In the genomic region with DNA sequence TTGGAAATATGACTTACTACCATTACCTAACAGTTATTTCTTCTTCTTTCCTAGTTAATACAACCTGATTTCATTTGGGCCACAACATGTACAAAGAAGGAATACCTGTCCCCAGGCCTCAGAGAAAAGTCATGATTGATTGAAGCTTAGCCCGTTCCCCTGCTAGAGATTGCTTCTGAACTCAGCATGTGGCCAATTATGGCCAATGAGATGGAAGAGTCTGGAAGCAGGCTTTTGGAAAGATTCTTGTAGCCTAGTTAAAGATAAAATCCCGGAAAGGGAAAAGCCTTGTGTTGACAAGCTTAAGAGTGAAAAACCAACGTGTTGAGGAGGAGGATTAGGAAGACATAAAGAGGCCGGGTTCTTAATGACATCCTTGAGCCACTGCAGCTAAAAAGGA, we compare ENCODE assay signal across 1 cellular context.
TF ChIP-seq lines count a peak whose summit lies in the region.

No MANE protein-coding gene starts in this region.

TF ChIP-seq in GM23338, 12 proteins besides CTCF, POLR2A, EP300 and RAD21 (continued from another document):
- TF ChIP-seq CREB1 (CRISPR knock-in tag; IDR thresholded peaks at IDR 0.05; ENCODE audit: low read depth) = no peak
- TF ChIP-seq EZH2 (IDR thresholded peaks at IDR 0.05; ENCODE audit: low read depth, unreplicated experiment) = no peak
- TF ChIP-seq, protein P1, sequence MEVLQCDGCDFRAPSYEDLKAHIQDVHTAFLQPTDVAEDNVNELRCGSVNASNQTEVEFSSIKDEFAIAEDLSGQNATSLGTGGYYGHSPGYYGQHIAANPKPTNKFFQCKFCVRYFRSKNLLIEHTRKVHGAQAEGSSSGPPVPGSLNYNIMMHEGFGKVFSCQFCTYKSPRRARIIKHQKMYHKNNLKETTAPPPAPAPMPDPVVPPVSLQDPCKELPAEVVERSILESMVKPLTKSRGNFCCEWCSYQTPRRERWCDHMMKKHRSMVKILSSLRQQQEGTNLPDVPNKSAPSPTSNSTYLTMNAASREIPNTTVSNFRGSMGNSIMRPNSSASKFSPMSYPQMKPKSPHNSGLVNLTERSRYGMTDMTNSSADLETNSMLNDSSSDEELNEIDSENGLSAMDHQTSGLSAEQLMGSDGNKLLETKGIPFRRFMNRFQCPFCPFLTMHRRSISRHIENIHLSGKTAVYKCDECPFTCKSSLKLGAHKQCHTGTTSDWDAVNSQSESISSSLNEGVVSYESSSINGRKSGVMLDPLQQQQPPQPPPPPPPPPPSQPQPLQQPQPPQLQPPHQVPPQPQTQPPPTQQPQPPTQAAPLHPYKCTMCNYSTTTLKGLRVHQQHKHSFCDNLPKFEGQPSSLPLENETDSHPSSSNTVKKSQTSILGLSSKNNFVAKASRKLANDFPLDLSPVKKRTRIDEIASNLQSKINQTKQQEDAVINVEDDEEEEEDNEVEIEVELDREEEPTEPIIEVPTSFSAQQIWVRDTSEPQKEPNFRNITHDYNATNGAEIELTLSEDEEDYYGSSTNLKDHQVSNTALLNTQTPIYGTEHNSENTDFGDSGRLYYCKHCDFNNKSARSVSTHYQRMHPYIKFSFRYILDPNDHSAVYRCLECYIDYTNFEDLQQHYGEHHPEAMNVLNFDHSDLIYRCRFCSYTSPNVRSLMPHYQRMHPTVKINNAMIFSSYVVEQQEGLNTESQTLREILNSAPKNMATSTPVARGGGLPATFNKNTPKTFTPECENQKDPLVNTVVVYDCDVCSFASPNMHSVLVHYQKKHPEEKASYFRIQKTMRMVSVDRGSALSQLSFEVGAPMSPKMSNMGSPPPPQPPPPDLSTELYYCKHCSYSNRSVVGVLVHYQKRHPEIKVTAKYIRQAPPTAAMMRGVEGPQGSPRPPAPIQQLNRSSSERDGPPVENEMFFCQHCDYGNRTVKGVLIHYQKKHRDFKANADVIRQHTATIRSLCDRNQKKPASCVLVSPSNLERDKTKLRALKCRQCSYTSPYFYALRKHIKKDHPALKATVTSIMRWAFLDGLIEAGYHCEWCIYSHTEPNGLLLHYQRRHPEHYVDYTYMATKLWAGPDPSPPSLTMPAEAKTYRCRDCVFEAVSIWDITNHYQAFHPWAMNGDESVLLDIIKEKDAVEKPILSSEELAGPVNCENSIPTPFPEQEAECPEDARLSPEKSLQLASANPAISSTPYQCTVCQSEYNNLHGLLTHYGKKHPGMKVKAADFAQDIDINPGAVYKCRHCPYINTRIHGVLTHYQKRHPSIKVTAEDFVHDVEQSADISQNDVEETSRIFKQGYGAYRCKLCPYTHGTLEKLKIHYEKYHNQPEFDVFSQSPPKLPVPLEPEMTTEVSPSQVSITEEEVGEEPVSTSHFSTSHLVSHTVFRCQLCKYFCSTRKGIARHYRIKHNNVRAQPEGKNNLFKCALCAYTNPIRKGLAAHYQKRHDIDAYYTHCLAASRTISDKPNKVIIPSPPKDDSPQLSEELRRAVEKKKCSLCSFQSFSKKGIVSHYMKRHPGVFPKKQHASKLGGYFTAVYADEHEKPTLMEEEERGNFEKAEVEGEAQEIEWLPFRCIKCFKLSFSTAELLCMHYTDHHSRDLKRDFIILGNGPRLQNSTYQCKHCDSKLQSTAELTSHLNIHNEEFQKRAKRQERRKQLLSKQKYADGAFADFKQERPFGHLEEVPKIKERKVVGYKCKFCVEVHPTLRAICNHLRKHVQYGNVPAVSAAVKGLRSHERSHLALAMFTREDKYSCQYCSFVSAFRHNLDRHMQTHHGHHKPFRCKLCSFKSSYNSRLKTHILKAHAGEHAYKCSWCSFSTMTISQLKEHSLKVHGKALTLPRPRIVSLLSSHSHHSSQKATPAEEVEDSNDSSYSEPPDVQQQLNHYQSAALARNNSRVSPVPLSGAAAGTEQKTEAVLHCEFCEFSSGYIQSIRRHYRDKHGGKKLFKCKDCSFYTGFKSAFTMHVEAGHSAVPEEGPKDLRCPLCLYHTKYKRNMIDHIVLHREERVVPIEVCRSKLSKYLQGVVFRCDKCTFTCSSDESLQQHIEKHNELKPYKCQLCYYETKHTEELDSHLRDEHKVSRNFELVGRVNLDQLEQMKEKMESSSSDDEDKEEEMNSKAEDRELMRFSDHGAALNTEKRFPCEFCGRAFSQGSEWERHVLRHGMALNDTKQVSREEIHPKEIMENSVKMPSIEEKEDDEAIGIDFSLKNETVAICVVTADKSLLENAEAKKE (CRISPR knock-in tag; IDR thresholded peaks at IDR 0.05) = no peak
- TF ChIP-seq EZH2phosphoT487 (IDR thresholded peaks at IDR 0.05; ENCODE audit: unreplicated experiment) = no peak
- TF ChIP-seq ZNF114 (CRISPR knock-in tag; IDR thresholded peaks at IDR 0.05) = no peak
- no peak for TF ChIP-seq NANOG (IDR thresholded peaks at IDR 0.05; ENCODE audit: borderline replicate concordance)
